In genomic region chr17:75033346-75034235, GRCh38 we compare ENCODE assay signal across 8 cellular contexts. TPM values are rescaled to one million over a fixed set of nuclear protein-coding genes. Genes with fewer than 3 reads are reported as not detected.
A peak's percentile ranks its signal among the peaks of the same experiment; 100 is the strongest.
DNase-seq lines count a peak whose midpoint lies in the region; ATAC-seq, FAIRE-seq and TF ChIP-seq lines count a peak whose summit lies in the region.

No MANE protein-coding gene starts in this region.

- TF ChIP-seq RAD21 in A549 (conservative IDR thresholded peaks at IDR 0.05 in 1 of 2, IDR thresholded peaks at IDR 0.05 in 1 of 2), result no peak; a peak in 2 of 5 replicates

- CTCF ChIA-PET in A549 (lab: Yijun Ruan, JAX), result interaction anchor here (0.7 to 4.5 kb wide), 14 partner anchors 9 to 168 kb away, joined by 3 to 35 read pairs (median 7); partner anchors contain the start of genes ATP5PD, KCTD2 and MRPL58

- DNase-seq in A549 (ENCODE audit: low read depth in 1 of 2, low spot score in 1 of 2) (peak; percentile 95 to 97), NCI-H526 treated with DMSO at 0.1 percent for 48 hours (lab: John Stamatoyannopoulos, UW) (peak; percentile 66), left lobe of liver (ENCODE audit: low spot score) (peak; percentile 93)
- peak; percentile 79 to 81 for DNase-seq in activated CD4-positive, alpha-beta T cell treated with anti-CD3 and anti-CD28 coated beads, Interleukin-2, amount 50 U/mL, for 4 hours
- DNase-seq in stimulated activated CD4-positive, alpha-beta T cell treated with anti-CD3 and anti-CD28 coated beads, Interleukin-1b, Interleukin-23, amount 100 ng/mL, for 24 hours (ENCODE audit: low read depth in 4 of 4, low spot score in 1 of 4), result peak in 3 of 4 experiments; percentile 93 to 96 (median 95)

- no peak for TF ChIP-seq CTCF in A549 (IDR thresholded peaks at IDR 0.05)

- ATAC-seq in A549, result peak; percentile 50 to 64
- peak; percentile 38 for ATAC-seq in GM19023 (IDR thresholded peaks at IDR 0.05; ENCODE audit: unreplicated experiment)
- peak; percentile 39 for ATAC-seq in HG03520 (IDR thresholded peaks at IDR 0.05; ENCODE audit: unreplicated experiment)
- ATAC-seq in left lobe of liver, result peak; percentile 63

- TF ChIP-seq POLR2A in A549 (IDR thresholded peaks at IDR 0.05; ENCODE audit: low read length), result no peak

- H3K4me3 ChIP-seq in A549, result peak overlapping the region; percentile 73

- peak; percentile 72 for FAIRE-seq in A549 (lab: Jason Lieb, UNC)

- H3K27me3 Mint-ChIP-seq in dendritic cell treated with granulocyte-macrophage colony-stimulating factor and Interleukin-4, amounts not matched to agents 40 ng/mL and 50 ng/mL, for 4 days, result peaks cover 25% of the 10 kb centered on the region

- H3K4me2 ChIP-seq in A549, result peak overlapping the region; percentile 89

- peaks cover 42% of the 10 kb centered on the region for H3K4me1 Mint-ChIP-seq in dendritic cell treated with granulocyte-macrophage colony-stimulating factor and Interleukin-4, amounts not matched to agents 40 ng/mL and 50 ng/mL, for 4 days (ENCODE audit: low read depth)

- no peak for TF ChIP-seq EP300 in A549 (IDR thresholded peaks at IDR 0.05)

- H3K4me3 Mint-ChIP-seq in dendritic cell treated with granulocyte-macrophage colony-stimulating factor and Interleukin-4, amounts not matched to agents 40 ng/mL and 50 ng/mL, for 4 days, result peak overlapping the region; percentile 85

- peak overlapping the region; percentile 97 for H3K27ac ChIP-seq in A549

- H3K9me3 ChIP-seq in A549, result no peaks in the 10 kb centered on the region

- peaks cover 14% of the 10 kb centered on the region for H3K9me3 Mint-ChIP-seq in dendritic cell treated with granulocyte-macrophage colony-stimulating factor and Interleukin-4, amounts not matched to agents 40 ng/mL and 50 ng/mL, for 4 days

- H3K4me1 ChIP-seq in A549, result peaks cover 30% of the 10 kb centered on the region

- intact Hi-C loops in dendritic cell treated with granulocyte-macrophage colony-stimulating factor and Interleukin-4, amounts not matched to agents 40 ng/mL and 50 ng/mL, for 4 days (cut with micrococcal nuclease), result loop anchor here (2.0 kb wide), 1 partner anchor 13 kb away; the partner anchor contains the start of genes ATP5PD and KCTD2

- WGBS in A549 (ENCODE audit: missing lambda C conversion rate), result under 1% methylated on average over 34 of the region's 36 CpGs

- H3K27ac Mint-ChIP-seq in dendritic cell treated with granulocyte-macrophage colony-stimulating factor and Interleukin-4, amounts not matched to agents 40 ng/mL and 50 ng/mL, for 4 days, result peak overlapping the region; percentile 86

- POLR2A ChIA-PET in A549 (lab: Yijun Ruan, JAX), result interaction anchor here (1.0 to 3.2 kb wide), 6 partner anchors 13 to 237 kb away, joined by 3 to 46 read pairs (median 18); partner anchors contain the start of genes ATP5PD, CDR2L, HID1 and KCTD2

- peaks cover 12% of the 10 kb centered on the region for H3K36me3 Mint-ChIP-seq in dendritic cell treated with granulocyte-macrophage colony-stimulating factor and Interleukin-4, amounts not matched to agents 40 ng/mL and 50 ng/mL, for 4 days (ENCODE audit: low read depth)

TF ChIP-seq in A549, 52 proteins besides CTCF, POLR2A, EP300 and RAD21 (continues in another document):
- TF ChIP-seq RCOR1 (IDR thresholded peaks at IDR 0.05; ENCODE audit: low read depth, low read length) (0 out of 2 replicates have a peak, but pooled peaks have one; percentile 28), ZSCAN20 (CRISPR knock-in tag; IDR thresholded peaks at IDR 0.05) (no peak), BHLHE40 (IDR thresholded peaks at IDR 0.05; ENCODE audit: low read depth, low read length) (peak; percentile 50; the same call in 1 of the 2 replicates), FOSL2 (IDR thresholded peaks at IDR 0.05) (no peak), FOSL2 (CRISPR knock-in tag; IDR thresholded peaks at IDR 0.05) (no peak), HOXA7 (CRISPR knock-in tag; IDR thresholded peaks at IDR 0.05) (0 out of 2 replicates have a peak, but pooled peaks have one; percentile 54), FOSB (CRISPR knock-in tag; IDR thresholded peaks at IDR 0.05) (no peak; the same call in 1 of the 2 replicates), ELK1 (IDR thresholded peaks at IDR 0.05; ENCODE audit: low read depth, low read length) (no peak), RFX5 (IDR thresholded peaks at IDR 0.05) (peak; percentile 10; the same call in 1 of the 2 replicates), ZC3H11A (IDR thresholded peaks at IDR 0.05) (no peak)
- TF ChIP-seq, protein P1, sequence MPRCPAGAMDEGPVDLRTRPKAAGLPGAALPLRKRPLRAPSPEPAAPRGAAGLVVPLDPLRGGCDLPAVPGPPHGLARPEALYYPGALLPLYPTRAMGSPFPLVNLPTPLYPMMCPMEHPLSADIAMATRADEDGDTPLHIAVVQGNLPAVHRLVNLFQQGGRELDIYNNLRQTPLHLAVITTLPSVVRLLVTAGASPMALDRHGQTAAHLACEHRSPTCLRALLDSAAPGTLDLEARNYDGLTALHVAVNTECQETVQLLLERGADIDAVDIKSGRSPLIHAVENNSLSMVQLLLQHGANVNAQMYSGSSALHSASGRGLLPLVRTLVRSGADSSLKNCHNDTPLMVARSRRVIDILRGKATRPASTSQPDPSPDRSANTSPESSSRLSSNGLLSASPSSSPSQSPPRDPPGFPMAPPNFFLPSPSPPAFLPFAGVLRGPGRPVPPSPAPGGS (IDR thresholded peaks at IDR 0.05), result no peak
- TF ChIP-seq, protein P2, sequence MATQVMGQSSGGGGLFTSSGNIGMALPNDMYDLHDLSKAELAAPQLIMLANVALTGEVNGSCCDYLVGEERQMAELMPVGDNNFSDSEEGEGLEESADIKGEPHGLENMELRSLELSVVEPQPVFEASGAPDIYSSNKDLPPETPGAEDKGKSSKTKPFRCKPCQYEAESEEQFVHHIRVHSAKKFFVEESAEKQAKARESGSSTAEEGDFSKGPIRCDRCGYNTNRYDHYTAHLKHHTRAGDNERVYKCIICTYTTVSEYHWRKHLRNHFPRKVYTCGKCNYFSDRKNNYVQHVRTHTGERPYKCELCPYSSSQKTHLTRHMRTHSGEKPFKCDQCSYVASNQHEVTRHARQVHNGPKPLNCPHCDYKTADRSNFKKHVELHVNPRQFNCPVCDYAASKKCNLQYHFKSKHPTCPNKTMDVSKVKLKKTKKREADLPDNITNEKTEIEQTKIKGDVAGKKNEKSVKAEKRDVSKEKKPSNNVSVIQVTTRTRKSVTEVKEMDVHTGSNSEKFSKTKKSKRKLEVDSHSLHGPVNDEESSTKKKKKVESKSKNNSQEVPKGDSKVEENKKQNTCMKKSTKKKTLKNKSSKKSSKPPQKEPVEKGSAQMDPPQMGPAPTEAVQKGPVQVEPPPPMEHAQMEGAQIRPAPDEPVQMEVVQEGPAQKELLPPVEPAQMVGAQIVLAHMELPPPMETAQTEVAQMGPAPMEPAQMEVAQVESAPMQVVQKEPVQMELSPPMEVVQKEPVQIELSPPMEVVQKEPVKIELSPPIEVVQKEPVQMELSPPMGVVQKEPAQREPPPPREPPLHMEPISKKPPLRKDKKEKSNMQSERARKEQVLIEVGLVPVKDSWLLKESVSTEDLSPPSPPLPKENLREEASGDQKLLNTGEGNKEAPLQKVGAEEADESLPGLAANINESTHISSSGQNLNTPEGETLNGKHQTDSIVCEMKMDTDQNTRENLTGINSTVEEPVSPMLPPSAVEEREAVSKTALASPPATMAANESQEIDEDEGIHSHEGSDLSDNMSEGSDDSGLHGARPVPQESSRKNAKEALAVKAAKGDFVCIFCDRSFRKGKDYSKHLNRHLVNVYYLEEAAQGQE (IDR thresholded peaks at IDR 0.05), result no peak

RNA-seq across cellular contexts. Expression of gene ATP5PD, which starts 13.2 kb away (rescaled TPM):
- polyA plus RNA-seq in A549 (2011; rRNA removed), result 314 and 333 TPM in 2 replicates
- polyA plus RNA-seq in A549 (2012; cell fraction: cytosol; rRNA removed), result 255 and 282 TPM in 2 replicates
- polyA plus RNA-seq in A549 (2012; cell fraction: nucleus; rRNA removed), result 105 and 172 TPM in 2 replicates
- polyA plus RNA-seq in A549 (2017; fragmentation: RNase III; extraction: RNeasy Plus Mini Kit Qiagen cat#74134 plus additional on column Dnase treatment), result 429 to 463 TPM (median 440 TPM) in 3 replicates
- polyA minus RNA-seq in A549 (2011; rRNA and poly(A)+ RNA removed), result 103 and 169 TPM in 2 replicates
- total RNA-seq in left lobe of liver, result 177 TPM

RNA-seq across cellular contexts. Expression of gene KCTD2, which starts 13.4 kb away (rescaled TPM):
- 31.3 and 34.1 TPM in 2 replicates for polyA plus RNA-seq in A549 (2011; rRNA removed)
- 19.5 and 22.6 TPM in 2 replicates for polyA plus RNA-seq in A549 (2012; cell fraction: cytosol; rRNA removed)
- 17.5 and 23.1 TPM in 2 replicates for polyA plus RNA-seq in A549 (2012; cell fraction: nucleus; rRNA removed)
- polyA plus RNA-seq in A549 (2017; fragmentation: RNase III; extraction: RNeasy Plus Mini Kit Qiagen cat#74134 plus additional on column Dnase treatment), result 16.3 to 18.8 TPM (median 18.6 TPM) in 3 replicates
- polyA minus RNA-seq in A549 (2011; rRNA and poly(A)+ RNA removed), result 22.1 and 25.9 TPM in 2 replicates
- total RNA-seq in left lobe of liver, result 7.0 TPM

RNA-seq across cellular contexts. Expression of gene MRPL58, which starts 21.1 kb away (rescaled TPM):
- 86.4 and 127 TPM in 2 replicates for polyA plus RNA-seq in A549 (2011; rRNA removed)
- polyA plus RNA-seq in A549 (2012; cell fraction: cytosol; rRNA removed), result 104 and 113 TPM in 2 replicates
- 49.1 and 82.1 TPM in 2 replicates for polyA plus RNA-seq in A549 (2012; cell fraction: nucleus; rRNA removed)
- 89.4 to 105 TPM (median 95.3 TPM) in 3 replicates for polyA plus RNA-seq in A549 (2017; fragmentation: RNase III; extraction: RNeasy Plus Mini Kit Qiagen cat#74134 plus additional on column Dnase treatment)
- polyA minus RNA-seq in A549 (2011; rRNA and poly(A)+ RNA removed), result 31.3 and 32.4 TPM in 2 replicates
- total RNA-seq in left lobe of liver, result 25.8 TPM

RNA-seq across cellular contexts. Expression of gene CDR2L, which starts 46.2 kb away (rescaled TPM):
- 18.0 and 18.5 TPM in 2 replicates for polyA plus RNA-seq in A549 (2011; rRNA removed)
- polyA plus RNA-seq in A549 (2012; cell fraction: cytosol; rRNA removed), result 25.6 and 34.4 TPM in 2 replicates
- polyA plus RNA-seq in A549 (2012; cell fraction: nucleus; rRNA removed), result 38.5 and 49.0 TPM in 2 replicates
- polyA plus RNA-seq in A549 (2017; fragmentation: RNase III; extraction: RNeasy Plus Mini Kit Qiagen cat#74134 plus additional on column Dnase treatment), result 26.9 to 34.0 TPM (median 30.0 TPM) in 3 replicates
- polyA minus RNA-seq in A549 (2011; rRNA and poly(A)+ RNA removed), result 16.6 and 21.8 TPM in 2 replicates
- 1.2 TPM for total RNA-seq in left lobe of liver

RNA-seq across cellular contexts. Expression of gene SLC16A5, which starts 54.2 kb away (rescaled TPM):
- polyA plus RNA-seq in A549 (2011; rRNA removed), result 19.0 and 20.1 TPM in 2 replicates
- polyA plus RNA-seq in A549 (2012; cell fraction: cytosol; rRNA removed), result 33.8 and 57.1 TPM in 2 replicates
- polyA plus RNA-seq in A549 (2012; cell fraction: nucleus; rRNA removed), result 110 and 141 TPM in 2 replicates
- polyA plus RNA-seq in A549 (2017; fragmentation: RNase III; extraction: RNeasy Plus Mini Kit Qiagen cat#74134 plus additional on column Dnase treatment), result 19.5 to 27.6 TPM (median 27.2 TPM) in 3 replicates
- 22.9 and 29.3 TPM in 2 replicates for polyA minus RNA-seq in A549 (2011; rRNA and poly(A)+ RNA removed)
- 1.2 TPM for total RNA-seq in left lobe of liver

Comparison
In these comparisons a context has a peak if more than half of its experiments do, and no peak if none do; other contexts are left out.
1. Peak in every context shown above with its lines: DNase-seq, ATAC-seq, H3K4me3 ChIP-seq and H3K27ac ChIP-seq.